15 cellular contexts compared by ENCODE assay signal in the genomic region with DNA sequence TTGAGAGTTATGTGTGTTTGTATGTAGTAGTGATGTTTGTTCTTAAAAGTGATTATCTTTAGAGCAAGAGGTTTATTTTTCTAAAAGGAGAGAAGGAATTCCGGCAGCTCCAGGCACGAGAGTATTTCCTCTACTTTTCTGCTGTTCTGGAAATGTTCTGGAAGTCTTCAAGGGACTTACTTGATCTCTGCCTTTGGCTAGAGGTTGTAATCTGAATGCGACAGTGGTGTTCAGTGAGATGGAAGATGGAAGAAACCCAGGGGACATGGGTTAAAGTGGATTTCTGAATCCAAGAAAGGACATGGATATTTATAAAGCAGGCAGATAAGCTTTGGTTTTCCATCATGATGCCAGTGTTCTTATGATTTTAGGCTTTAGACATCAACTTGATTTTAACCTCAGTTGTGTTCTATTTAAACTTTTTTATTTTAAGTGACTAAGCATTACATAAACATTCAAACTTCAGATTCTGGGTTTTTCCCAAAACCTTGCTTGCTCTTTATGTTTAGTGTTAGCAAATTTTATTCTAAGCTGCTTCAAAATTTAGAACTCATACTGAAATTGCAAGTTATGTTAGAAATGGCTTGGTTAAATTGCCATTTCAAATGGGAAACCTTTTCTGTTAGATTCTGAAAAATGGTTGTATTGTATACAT. TPM values are rescaled to one million over a fixed set of nuclear protein-coding genes. Genes with fewer than 3 reads are reported as not detected.
DNase-seq lines count a peak whose midpoint lies in the region; ATAC-seq and TF ChIP-seq lines count a peak whose summit lies in the region.
"Had no signal": no experiment of that assay in that cellular context is flagged by ENCODE, and none has a peak within 500 bp of the region (broad histone marks: within the 10 kb centered on the region; RNA-seq: fewer than 3 reads in every experiment).

No MANE protein-coding gene starts in this region.

- peaks cover 3% of the 10 kb centered on the region; the same call in 1 of the 2 replicates for H3K36me3 Mint-ChIP-seq in WTC11
- peaks cover 5% of the 10 kb centered on the region for H3K36me3 Mint-ChIP-seq in endothelial cell (ENCODE audit: low read depth, unreplicated experiment)
- H3K36me3 Mint-ChIP-seq in activated CD4-positive, alpha-beta memory T cell treated with anti-CD3 and anti-CD28 coated beads, Interleukin-2, amount 10 ng/mL, durations not matched to agents 7 days and 5 days (ENCODE audit: low read depth) = peaks cover 3% of the 10 kb centered on the region

- H3K9me3 ChIP-seq in subcutaneous abdominal adipose tissue (ENCODE audit: control insufficient read depth in 5 of 5, low read length in 5 of 5) = no peaks in the 10 kb centered on the region
- H3K9me3 ChIP-seq: tibial nerve had no signal

- no peak for ATAC-seq in WTC11
- ATAC-seq in GM21526 (IDR thresholded peaks at IDR 0.05; ENCODE audit: low FRiP score, unreplicated experiment) = no peak

- H3K4me3 Mint-ChIP-seq in WTC11 (no peak overlapping the region), endothelial cell (ENCODE audit: unreplicated experiment) (peak overlapping the region; percentile 35)
- H3K4me3 Mint-ChIP-seq in activated CD4-positive, alpha-beta memory T cell treated with anti-CD3 and anti-CD28 coated beads, Interleukin-2, amount 10 ng/mL, durations not matched to agents 7 days and 5 days = no peak overlapping the region
- H3K4me3 Mint-ChIP-seq: nephron had no signal

- DNase-seq in WTC11 (ENCODE audit: low spot score) = no peak
- no peak for DNase-seq in endothelial cell (ENCODE audit: low spot score)
- no peak for DNase-seq in DMS 273 (lab: John Stamatoyannopoulos, UW; ENCODE audit: unreplicated experiment)
- DNase-seq in G401 (ENCODE audit: low spot score) = no peak
- no peak for DNase-seq in activated CD4-positive, alpha-beta memory T cell treated with anti-CD3 and anti-CD28 coated beads, Interleukin-2, amount 10 ng/mL, durations not matched to agents 7 days and 5 days
- DNase-seq: AML-193, Kasumi-1, NCI-H1417 treated with DMSO at 0.1 percent for 48 hours had no signal

- H3K4me1 Mint-ChIP-seq in WTC11 (peaks cover 10% of the 10 kb centered on the region), endothelial cell (ENCODE audit: unreplicated experiment) (peaks cover 85% of the 10 kb centered on the region)
- no peaks in the 10 kb centered on the region for H3K4me1 Mint-ChIP-seq in activated CD4-positive, alpha-beta memory T cell treated with anti-CD3 and anti-CD28 coated beads, Interleukin-2, amount 10 ng/mL, durations not matched to agents 7 days and 5 days

- H3K36me3 ChIP-seq in subcutaneous abdominal adipose tissue (ENCODE audit: control insufficient read depth in 5 of 5, insufficient read depth in 5 of 5, low read length in 5 of 5) = peaks cover 0 to 28% (median 10%) of the 10 kb centered on the region in 5 donors

- TF ChIP-seq CTCF in WTC11 (IDR thresholded peaks at IDR 0.05) (no peak), endothelial cell (IDR thresholded peaks at IDR 0.05; ENCODE audit: unreplicated experiment) (no peak)

- H3K4me1 ChIP-seq in subcutaneous abdominal adipose tissue (ENCODE audit: control insufficient read depth in 5 of 5, insufficient read depth in 5 of 5, low read length in 5 of 5) = peaks cover 0 to 41% (median 29%) of the 10 kb centered on the region in 5 donors

- in situ Hi-C loops in G401 (cut with HindIII; ENCODE audit: low sequenced_read_pairs) = no loop called here

- H3K4me3 ChIP-seq in subcutaneous abdominal adipose tissue (ENCODE audit: low read depth in 1 of 5, low read length in 5 of 5) = no peak overlapping the region
- H3K4me3 ChIP-seq: tibial nerve had no signal

- H3K27ac Mint-ChIP-seq in WTC11 (peak overlapping the region; percentile 44; the same call in 1 of the 2 replicates), endothelial cell (ENCODE audit: unreplicated experiment) (peak overlapping the region; percentile 49)
- H3K27ac Mint-ChIP-seq in activated CD4-positive, alpha-beta memory T cell treated with anti-CD3 and anti-CD28 coated beads, Interleukin-2, amount 10 ng/mL, durations not matched to agents 7 days and 5 days = no peak overlapping the region
- H3K27ac Mint-ChIP-seq: activated T-helper 2 cell treated with anti-CD3 and anti-CD28 coated beads, Interferon-gamma antibody, Interleukin-2, Interleukin-4, amounts not matched to agents 10 μg/mL and 5 μg/mL and 100 μg/mL, durations not matched to agents 14 hours and 24 hours and 36 hours; nephron had no signal

- POLR2A ChIA-PET in WTC11 (lab: Charles Lee) = no interaction called here
- POLR2A ChIA-PET in activated CD4-positive, alpha-beta memory T cell treated with anti-CD3 and anti-CD28 coated beads, Interleukin-2, amount 10 ng/mL, durations not matched to agents 7 days and 5 days (lab: Charles Lee) = no interaction called here

- H3K9ac ChIP-seq in subcutaneous abdominal adipose tissue (ENCODE audit: low read length in 5 of 5) = peak overlapping the region in 2 of 5 donors; percentile 3 to 34

- H3K9me3 Mint-ChIP-seq in WTC11 (no peaks in the 10 kb centered on the region), endothelial cell (ENCODE audit: unreplicated experiment) (no peaks in the 10 kb centered on the region)
- H3K9me3 Mint-ChIP-seq in activated CD4-positive, alpha-beta memory T cell treated with anti-CD3 and anti-CD28 coated beads, Interleukin-2, amount 10 ng/mL, durations not matched to agents 7 days and 5 days = no peaks in the 10 kb centered on the region
- H3K9me3 Mint-ChIP-seq: activated T-helper 2 cell treated with anti-CD3 and anti-CD28 coated beads, Interferon-gamma antibody, Interleukin-2, Interleukin-4, amounts not matched to agents 10 μg/mL and 5 μg/mL and 100 μg/mL, durations not matched to agents 14 hours and 24 hours and 36 hours; nephron had no signal

- H3K27me3 ChIP-seq in layer of hippocampus (ENCODE audit: control insufficient read depth, insufficient read depth, low read length) (no peaks in the 10 kb centered on the region), subcutaneous abdominal adipose tissue (ENCODE audit: control insufficient read depth in 5 of 5, insufficient read depth in 4 of 5, low read length in 5 of 5) (no peaks in the 10 kb centered on the region)
- H3K27me3 ChIP-seq: tibial nerve had no signal

- peak overlapping the region; percentile 10 for H3K27ac ChIP-seq in layer of hippocampus (ENCODE audit: low read depth, low read length)
- H3K27ac ChIP-seq in subcutaneous abdominal adipose tissue (ENCODE audit: low read depth, low read length) = peak overlapping the region; percentile 64

- CTCF ChIA-PET in WTC11 (lab: Charles Lee) = no interaction called here
- CTCF ChIA-PET in activated CD4-positive, alpha-beta memory T cell treated with anti-CD3 and anti-CD28 coated beads, Interleukin-2, amount 10 ng/mL, durations not matched to agents 7 days and 5 days (lab: Charles Lee) = interaction anchor here (1.1 kb wide), 1 partner anchor 11 kb away, joined by 4 read pairs; no protein-coding TSS in a partner anchor

- H3K27me3 Mint-ChIP-seq in WTC11 (ENCODE audit: low read depth) = no peaks in the 10 kb centered on the region
- H3K27me3 Mint-ChIP-seq in endothelial cell (ENCODE audit: unreplicated experiment) = peaks cover 9% of the 10 kb centered on the region
- no peaks in the 10 kb centered on the region for H3K27me3 Mint-ChIP-seq in activated CD4-positive, alpha-beta memory T cell treated with anti-CD3 and anti-CD28 coated beads, Interleukin-2, amount 10 ng/mL, durations not matched to agents 7 days and 5 days

TF ChIP-seq in WTC11, 78 proteins besides CTCF, POLR2A, EP300 and RAD21:
- TF ChIP-seq CDX4 (CRISPR knock-in tag; IDR thresholded peaks at IDR 0.05; ENCODE audit: borderline replicate concordance) = no peak
- no peak for TF ChIP-seq KAT7 (CRISPR knock-in tag; IDR thresholded peaks at IDR 0.05; ENCODE audit: borderline replicate concordance)

RNA-seq across cellular contexts. Expression of gene GPR21, which starts 3.5 kb away (rescaled TPM):
- total RNA-seq in WTC11 (2021) (0.63 to 0.66 TPM in 2 of 3 replicates, not detected in the other), endothelial cell (ENCODE audit: unreplicated experiment) (1.8 TPM)
- total RNA-seq in G401 (2014; rRNA removed; shearing (Covaris generic)) = 0.12 TPM in 1 of 2 replicates, not detected in the other
- under 1 TPM; 0.58 to 0.88 TPM for total RNA-seq in activated CD4-positive, alpha-beta memory T cell treated with anti-CD3 and anti-CD28 coated beads, Interleukin-2, amount 10 ng/mL, durations not matched to agents 7 days and 5 days
- total RNA-seq: RPMI7951 had no signal
